In genomic region chr1:78649628-78650027, GRCh38 we compare ENCODE assay signal across 8 cellular contexts. TPM values are rescaled to one million over a fixed set of nuclear protein-coding genes. Genes with fewer than 3 reads are reported as not detected.
A peak's percentile ranks its signal among the peaks of the same experiment; 100 is the strongest.
DNase-seq lines count a peak whose midpoint lies in the region; ATAC-seq and TF ChIP-seq lines count a peak whose summit lies in the region.

Gene IFI44 (plus strand): TSS chr1:78649831. CDS start chr1:78650196, 365 bp downstream.

- H3K9me3 Mint-ChIP-seq in CD14-positive monocyte, result peaks cover 14 to 27% (median 24%) of the 10 kb centered on the region in 7 donors
- no peaks in the 10 kb centered on the region for H3K9me3 Mint-ChIP-seq in MCF 10A (ENCODE audit: unreplicated experiment)

- H3K27me3 Mint-ChIP-seq in CD14-positive monocyte (ENCODE audit: low read depth in 3 of 3) (no peaks in the 10 kb centered on the region), MCF 10A (ENCODE audit: insufficient read depth, unreplicated experiment) (no peaks in the 10 kb centered on the region)

- CTCF ChIA-PET in MCF 10A (lab: Yijun Ruan, JAX), result interaction anchor here (0.7 to 1.2 kb wide), 3 partner anchors 24 to 33 kb away, joined by 3 to 4 read pairs (median 3); no protein-coding TSS in a partner anchor

- intact Hi-C loops in CD14-positive monocyte (cut with micrococcal nuclease), result no loop called here
- intact Hi-C loops in MCF 10A (cut with micrococcal nuclease), result no loop called here
- intact Hi-C loops in left colon (cut with DNase I, micrococcal nuclease), result no loop called here

- peaks cover 64% of the 10 kb centered on the region for H3K4me1 Mint-ChIP-seq in CD14-positive monocyte
- H3K4me1 Mint-ChIP-seq in MCF 10A (ENCODE audit: insufficient read depth, unreplicated experiment), result no peaks in the 10 kb centered on the region

- no peak for TF ChIP-seq CTCF in CD14-positive monocyte (IDR thresholded peaks at IDR 0.05)
- no peak for TF ChIP-seq CTCF in MCF 10A (IDR thresholded peaks at IDR 0.05; ENCODE audit: unreplicated experiment)

- no TSS peak for BruUV-seq in MCF 10A (replicated peaks; lab: Mats Ljungman, UMichigan)

- H3K36me3 Mint-ChIP-seq in CD14-positive monocyte, result peaks cover 7 to 18% of the 10 kb centered on the region in 2 donors
- H3K36me3 Mint-ChIP-seq in MCF 10A (ENCODE audit: insufficient read depth, unreplicated experiment), result peaks cover 6% of the 10 kb centered on the region

- peak; percentile 52 for DNase-seq in CD14-positive monocyte (ENCODE audit: low spot score)
- DNase-seq in HK-2 (ENCODE audit: unreplicated experiment), result peak; percentile 28
- DNase-seq in UCSD-AML1 (lab: John Stamatoyannopoulos, UW; ENCODE audit: unreplicated experiment), result peak; percentile 72
- DNase-seq in MCF 10A (ENCODE audit: unreplicated experiment), result peak; percentile 81
- peak; percentile 74 to 88 for DNase-seq in left colon
- peak; percentile 58 to 59 for DNase-seq in stimulated activated CD4-positive, alpha-beta T cell treated with anti-CD3 and anti-CD28 coated beads, Interleukin-4, amount 100 ng/mL, for 48 hours (ENCODE audit: low read depth in 2 of 2)
- no peak for DNase-seq in NCI-H1694 (lab: John Stamatoyannopoulos, UW)

- H3K27ac Mint-ChIP-seq in CD14-positive monocyte (peak within 1 kb of the TSS; percentile 56 to 93 (median 82)), MCF 10A (ENCODE audit: low read depth, unreplicated experiment) (no peak within 1 kb of the TSS)

- ATAC-seq in GM19397 (IDR thresholded peaks at IDR 0.05; ENCODE audit: unreplicated experiment) (peak; percentile 72), left colon (peak; percentile 89)

- H3K4me3 Mint-ChIP-seq in CD14-positive monocyte, result peak within 1 kb of the TSS; percentile 76 to 88
- H3K4me3 Mint-ChIP-seq in MCF 10A (ENCODE audit: unreplicated experiment), result no peak within 1 kb of the TSS

- POLR2A ChIA-PET in MCF 10A (lab: Yijun Ruan, JAX), result interaction anchor here (1.0 to 1.3 kb wide), 5 partner anchors 11 to 30 kb away, joined by 3 to 19 read pairs (median 4); partner anchors contain the start of gene IFI44L

RNA-seq across cellular contexts. Expression of gene IFI44, which starts in this region (rescaled TPM):
- 10 to 100 TPM; 23.0 to 35.5 TPM for polyA plus RNA-seq in CD14-positive monocyte
- total RNA-seq in MCF 10A (2022) (7.5 and 7.7 TPM in 2 replicates), left colon (1 to 10 TPM; 3.9 to 6.0 TPM)
